1 cellular context compared by ENCODE assay signal in genomic region chr20:25626779-25627178, GRCh38.
TF ChIP-seq lines count a peak whose summit lies in the region.

No MANE protein-coding gene starts in this region.

TF ChIP-seq in GM23338, 12 proteins besides CTCF, POLR2A, EP300 and RAD21 (continued from another document):
- TF ChIP-seq REST (IDR thresholded peaks at IDR 0.05; ENCODE audit: unreplicated experiment) (no peak), STAT1 (IDR thresholded peaks at IDR 0.05; ENCODE audit: unreplicated experiment) (no peak), ZNF114 (CRISPR knock-in tag; IDR thresholded peaks at IDR 0.05) (no peak), ETS1 (IDR thresholded peaks at IDR 0.05) (no peak), CREB1 (CRISPR knock-in tag; IDR thresholded peaks at IDR 0.05; ENCODE audit: low read depth) (no peak), EZH2 (IDR thresholded peaks at IDR 0.05; ENCODE audit: low read depth, unreplicated experiment) (no peak), POLR2AphosphoS5 (IDR thresholded peaks at IDR 0.05; ENCODE audit: low read depth) (no peak), NANOG (IDR thresholded peaks at IDR 0.05; ENCODE audit: borderline replicate concordance) (no peak), ZNF331 (CRISPR knock-in tag; IDR thresholded peaks at IDR 0.05; ENCODE audit: low read depth) (no peak)
- TF ChIP-seq, protein P1, sequence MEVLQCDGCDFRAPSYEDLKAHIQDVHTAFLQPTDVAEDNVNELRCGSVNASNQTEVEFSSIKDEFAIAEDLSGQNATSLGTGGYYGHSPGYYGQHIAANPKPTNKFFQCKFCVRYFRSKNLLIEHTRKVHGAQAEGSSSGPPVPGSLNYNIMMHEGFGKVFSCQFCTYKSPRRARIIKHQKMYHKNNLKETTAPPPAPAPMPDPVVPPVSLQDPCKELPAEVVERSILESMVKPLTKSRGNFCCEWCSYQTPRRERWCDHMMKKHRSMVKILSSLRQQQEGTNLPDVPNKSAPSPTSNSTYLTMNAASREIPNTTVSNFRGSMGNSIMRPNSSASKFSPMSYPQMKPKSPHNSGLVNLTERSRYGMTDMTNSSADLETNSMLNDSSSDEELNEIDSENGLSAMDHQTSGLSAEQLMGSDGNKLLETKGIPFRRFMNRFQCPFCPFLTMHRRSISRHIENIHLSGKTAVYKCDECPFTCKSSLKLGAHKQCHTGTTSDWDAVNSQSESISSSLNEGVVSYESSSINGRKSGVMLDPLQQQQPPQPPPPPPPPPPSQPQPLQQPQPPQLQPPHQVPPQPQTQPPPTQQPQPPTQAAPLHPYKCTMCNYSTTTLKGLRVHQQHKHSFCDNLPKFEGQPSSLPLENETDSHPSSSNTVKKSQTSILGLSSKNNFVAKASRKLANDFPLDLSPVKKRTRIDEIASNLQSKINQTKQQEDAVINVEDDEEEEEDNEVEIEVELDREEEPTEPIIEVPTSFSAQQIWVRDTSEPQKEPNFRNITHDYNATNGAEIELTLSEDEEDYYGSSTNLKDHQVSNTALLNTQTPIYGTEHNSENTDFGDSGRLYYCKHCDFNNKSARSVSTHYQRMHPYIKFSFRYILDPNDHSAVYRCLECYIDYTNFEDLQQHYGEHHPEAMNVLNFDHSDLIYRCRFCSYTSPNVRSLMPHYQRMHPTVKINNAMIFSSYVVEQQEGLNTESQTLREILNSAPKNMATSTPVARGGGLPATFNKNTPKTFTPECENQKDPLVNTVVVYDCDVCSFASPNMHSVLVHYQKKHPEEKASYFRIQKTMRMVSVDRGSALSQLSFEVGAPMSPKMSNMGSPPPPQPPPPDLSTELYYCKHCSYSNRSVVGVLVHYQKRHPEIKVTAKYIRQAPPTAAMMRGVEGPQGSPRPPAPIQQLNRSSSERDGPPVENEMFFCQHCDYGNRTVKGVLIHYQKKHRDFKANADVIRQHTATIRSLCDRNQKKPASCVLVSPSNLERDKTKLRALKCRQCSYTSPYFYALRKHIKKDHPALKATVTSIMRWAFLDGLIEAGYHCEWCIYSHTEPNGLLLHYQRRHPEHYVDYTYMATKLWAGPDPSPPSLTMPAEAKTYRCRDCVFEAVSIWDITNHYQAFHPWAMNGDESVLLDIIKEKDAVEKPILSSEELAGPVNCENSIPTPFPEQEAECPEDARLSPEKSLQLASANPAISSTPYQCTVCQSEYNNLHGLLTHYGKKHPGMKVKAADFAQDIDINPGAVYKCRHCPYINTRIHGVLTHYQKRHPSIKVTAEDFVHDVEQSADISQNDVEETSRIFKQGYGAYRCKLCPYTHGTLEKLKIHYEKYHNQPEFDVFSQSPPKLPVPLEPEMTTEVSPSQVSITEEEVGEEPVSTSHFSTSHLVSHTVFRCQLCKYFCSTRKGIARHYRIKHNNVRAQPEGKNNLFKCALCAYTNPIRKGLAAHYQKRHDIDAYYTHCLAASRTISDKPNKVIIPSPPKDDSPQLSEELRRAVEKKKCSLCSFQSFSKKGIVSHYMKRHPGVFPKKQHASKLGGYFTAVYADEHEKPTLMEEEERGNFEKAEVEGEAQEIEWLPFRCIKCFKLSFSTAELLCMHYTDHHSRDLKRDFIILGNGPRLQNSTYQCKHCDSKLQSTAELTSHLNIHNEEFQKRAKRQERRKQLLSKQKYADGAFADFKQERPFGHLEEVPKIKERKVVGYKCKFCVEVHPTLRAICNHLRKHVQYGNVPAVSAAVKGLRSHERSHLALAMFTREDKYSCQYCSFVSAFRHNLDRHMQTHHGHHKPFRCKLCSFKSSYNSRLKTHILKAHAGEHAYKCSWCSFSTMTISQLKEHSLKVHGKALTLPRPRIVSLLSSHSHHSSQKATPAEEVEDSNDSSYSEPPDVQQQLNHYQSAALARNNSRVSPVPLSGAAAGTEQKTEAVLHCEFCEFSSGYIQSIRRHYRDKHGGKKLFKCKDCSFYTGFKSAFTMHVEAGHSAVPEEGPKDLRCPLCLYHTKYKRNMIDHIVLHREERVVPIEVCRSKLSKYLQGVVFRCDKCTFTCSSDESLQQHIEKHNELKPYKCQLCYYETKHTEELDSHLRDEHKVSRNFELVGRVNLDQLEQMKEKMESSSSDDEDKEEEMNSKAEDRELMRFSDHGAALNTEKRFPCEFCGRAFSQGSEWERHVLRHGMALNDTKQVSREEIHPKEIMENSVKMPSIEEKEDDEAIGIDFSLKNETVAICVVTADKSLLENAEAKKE (CRISPR knock-in tag; IDR thresholded peaks at IDR 0.05): no peak
